In genomic region chr9:124366476-124367220, GRCh38 we compare ENCODE assay signal across 14 cellular contexts. TPM values are rescaled to one million over a fixed set of nuclear protein-coding genes. Genes with fewer than 3 reads are reported as not detected.
DNase-seq lines count a peak whose midpoint lies in the region; ATAC-seq and TF ChIP-seq lines count a peak whose summit lies in the region.
"Had no signal": no experiment of that assay in that cellular context is flagged by ENCODE, and none has a peak within 500 bp of the region (broad histone marks: within the 10 kb centered on the region; RNA-seq: fewer than 3 reads in every experiment).

No MANE protein-coding gene starts in this region.

- H4K20me1 ChIP-seq in SK-N-SH (ENCODE audit: insufficient read depth): peaks cover 87% of the 10 kb centered on the region

- H3K4me1 ChIP-seq in RWPE2 (ENCODE audit: insufficient read depth, poor library complexity, severe bottlenecking) (peaks cover 25% of the 10 kb centered on the region), SK-N-SH (ENCODE audit: control insufficient read depth in 1 of 2, insufficient read depth in 2 of 2, low read depth in 1 of 2, low read length in 1 of 2) (peaks cover 6 to 19% of the 10 kb centered on the region in 2 experiments; a peak in 3 of 4 replicates)
- H3K4me1 ChIP-seq: SJSA1 had no signal

- no peaks in the 10 kb centered on the region for H3K9me2 ChIP-seq in SK-N-SH

- H3K9ac ChIP-seq in SK-N-SH: no peak overlapping the region

- H3F3A ChIP-seq in SK-N-SH (replicated peaks; ENCODE audit: insufficient read depth): no peaks in the 10 kb centered on the region

- no peak overlapping the region for H3K27ac ChIP-seq in RWPE2 (ENCODE audit: poor library complexity, severe bottlenecking)
- H3K27ac ChIP-seq in SK-N-SH (ENCODE audit: low read depth in 2 of 2, low read length in 1 of 2): no peak overlapping the region
- H3K27ac ChIP-seq: SJSA1 had no signal

- no peak overlapping the region for H3K4me3 Mint-ChIP-seq in activated naive CD4-positive, alpha-beta T cell treated with anti-CD3 and anti-CD28 coated beads, Interleukin-2, amount 10 ng/mL, durations not matched to agents 7 days and 5 days
- no peak overlapping the region for H3K4me3 Mint-ChIP-seq in stimulated activated effector memory CD8-positive, alpha-beta T cell treated with anti-CD3 and anti-CD28 coated beads, Interleukin-12 subunit alpha, Interleukin-12 subunit beta, amount 100 ng/mL, for 72 hours
- H3K4me3 Mint-ChIP-seq: IgD-negative memory B cell had no signal

- peak overlapping the region; percentile 5 for H3K27ac Mint-ChIP-seq in activated naive CD4-positive, alpha-beta T cell treated with anti-CD3 and anti-CD28 coated beads, Interleukin-2, amount 10 ng/mL, durations not matched to agents 7 days and 5 days
- peak overlapping the region; percentile 69 for H3K27ac Mint-ChIP-seq in stimulated activated effector memory CD8-positive, alpha-beta T cell treated with anti-CD3 and anti-CD28 coated beads, Interleukin-12 subunit alpha, Interleukin-12 subunit beta, amount 100 ng/mL, for 72 hours

- H3K9me3 ChIP-seq in RWPE2 (ENCODE audit: severe bottlenecking) (no peaks in the 10 kb centered on the region), SK-N-SH (no peaks in the 10 kb centered on the region)
- H3K9me3 ChIP-seq: SJSA1 had no signal

- 94% methylated on average over 10 of the region's 10 CpGs for WGBS in SK-N-SH (ENCODE audit: low lambda C conversion rate)

- H3K4me3 ChIP-seq in RWPE2 (ENCODE audit: severe bottlenecking) (no peak overlapping the region), fibroblast of the aortic adventitia (ENCODE audit: low read depth, low read length) (no peak overlapping the region), SK-N-SH (ENCODE audit: low read depth in 2 of 2, low read length in 1 of 2) (no peak overlapping the region)
- H3K4me3 ChIP-seq: SJSA1 had no signal

- DNase-seq in activated naive CD4-positive, alpha-beta T cell treated with anti-CD3 and anti-CD28 coated beads, Interleukin-2, amount 10 ng/mL, durations not matched to agents 7 days and 5 days: no peak
- no peak for DNase-seq in activated naive CD4-positive, alpha-beta T cell treated with anti-CD3 and anti-CD28 coated beads, Interleukin-2, amount 50 U/mL, for 16 hours
- DNase-seq in RWPE2 (ENCODE audit: low spot score) (no peak), fibroblast of the aortic adventitia (ENCODE audit: low read depth) (peak; percentile 50), cerebellum (ENCODE audit: low spot score) (no peak), NCI-H345 (lab: John Stamatoyannopoulos, UW) (no peak), SK-N-SH (no peak)
- DNase-seq in stimulated activated effector memory CD8-positive, alpha-beta T cell treated with anti-CD3 and anti-CD28 coated beads, Interleukin-12 subunit alpha, Interleukin-12 subunit beta, amount 100 ng/mL, for 72 hours (ENCODE audit: low spot score in 2 of 2): no peak
- DNase-seq: left cardiac atrium; NCI-H1105 treated with DMSO at 0.1 percent for 48 hours; stimulated activated CD4-positive, alpha-beta T cell treated with anti-CD3 and anti-CD28 coated beads, Interleukin-4, amount 100 ng/mL, for 1 hour had no signal

- no peaks in the 10 kb centered on the region for H3K27me3 Mint-ChIP-seq in activated naive CD4-positive, alpha-beta T cell treated with anti-CD3 and anti-CD28 coated beads, Interleukin-2, amount 10 ng/mL, durations not matched to agents 7 days and 5 days
- H3K27me3 Mint-ChIP-seq: IgD-negative memory B cell had no signal

- H3K4me2 ChIP-seq in SK-N-SH: no peak overlapping the region

- H3K36me3 Mint-ChIP-seq in activated naive CD4-positive, alpha-beta T cell treated with anti-CD3 and anti-CD28 coated beads, Interleukin-2, amount 10 ng/mL, durations not matched to agents 7 days and 5 days: peaks cover 5% of the 10 kb centered on the region
- peaks cover 22% of the 10 kb centered on the region for H3K36me3 Mint-ChIP-seq in stimulated activated effector memory CD8-positive, alpha-beta T cell treated with anti-CD3 and anti-CD28 coated beads, Interleukin-12 subunit alpha, Interleukin-12 subunit beta, amount 100 ng/mL, for 72 hours
- H3K36me3 Mint-ChIP-seq: activated naive CD4-positive, alpha-beta T cell treated with anti-CD3 and anti-CD28 coated beads, Interleukin-2, amount 50 U/mL, for 72 hours had no signal

- CTCF ChIA-PET in activated naive CD4-positive, alpha-beta T cell treated with anti-CD3 and anti-CD28 coated beads, Interleukin-2, amount 10 ng/mL, durations not matched to agents 7 days and 5 days (lab: Charles Lee): interaction anchor here (0.8 to 1.6 kb wide), 2 partner anchors 17 to 238 kb away, joined by 3 to 4 read pairs; no protein-coding TSS in a partner anchor
- CTCF ChIA-PET in SK-N-SH (lab: Yijun Ruan, JAX): interaction anchor here (0.6 to 1.0 kb wide), 2 partner anchors 11 to 215 kb away, joined by 3 read pairs; no protein-coding TSS in a partner anchor

- no peak overlapping the region for H2AFZ ChIP-seq in SK-N-SH (ENCODE audit: low read depth)

- TF ChIP-seq CTCF in RWPE2 (IDR thresholded peaks at IDR 0.05; ENCODE audit: poor library complexity, severe bottlenecking): no peak
- TF ChIP-seq CTCF in fibroblast of the aortic adventitia (IDR thresholded peaks at IDR 0.05; ENCODE audit: insufficient read depth, low read length): no peak
- TF ChIP-seq CTCF in SK-N-SH (IDR thresholded peaks at IDR 0.05): no peak

- peak; percentile 93 for ATAC-seq in RWPE2 (ENCODE audit: low read depth)
- no peak for ATAC-seq in stimulated activated effector memory CD8-positive, alpha-beta T cell treated with anti-CD3 and anti-CD28 coated beads, Interleukin-12 subunit alpha, Interleukin-12 subunit beta, amount 100 ng/mL, for 72 hours
- ATAC-seq: left cardiac atrium had no signal

- H3K4me1 Mint-ChIP-seq in activated naive CD4-positive, alpha-beta T cell treated with anti-CD3 and anti-CD28 coated beads, Interleukin-2, amount 10 ng/mL, durations not matched to agents 7 days and 5 days: no peaks in the 10 kb centered on the region
- H3K4me1 Mint-ChIP-seq in stimulated activated effector memory CD8-positive, alpha-beta T cell treated with anti-CD3 and anti-CD28 coated beads, Interleukin-12 subunit alpha, Interleukin-12 subunit beta, amount 100 ng/mL, for 72 hours: peaks cover 58% of the 10 kb centered on the region

- TF ChIP-seq RAD21 in SK-N-SH (IDR thresholded peaks at IDR 0.05; ENCODE audit: low read length): no peak

- POLR2A ChIA-PET in SK-N-SH (lab: Yijun Ruan, JAX): no interaction called here

- H3K36me3 ChIP-seq in RWPE2 (ENCODE audit: low read depth) (peaks cover 9% of the 10 kb centered on the region; the same call in 1 of the 2 replicates), SK-N-SH (replicated peaks in 1 of 2; ENCODE audit: control insufficient read depth in 1 of 2, insufficient read depth in 2 of 2, low read length in 1 of 2) (peaks cover 10 to 11% of the 10 kb centered on the region in 2 experiments)

- H3K79me2 ChIP-seq in SK-N-SH (ENCODE audit: insufficient read depth): peaks cover 100% of the 10 kb centered on the region

- H3K9me3 Mint-ChIP-seq in activated naive CD4-positive, alpha-beta T cell treated with anti-CD3 and anti-CD28 coated beads, Interleukin-2, amount 10 ng/mL, durations not matched to agents 7 days and 5 days: no peaks in the 10 kb centered on the region
- H3K9me3 Mint-ChIP-seq in stimulated activated effector memory CD8-positive, alpha-beta T cell treated with anti-CD3 and anti-CD28 coated beads, Interleukin-12 subunit alpha, Interleukin-12 subunit beta, amount 100 ng/mL, for 72 hours: no peaks in the 10 kb centered on the region
- H3K9me3 Mint-ChIP-seq: activated naive CD4-positive, alpha-beta T cell treated with anti-CD3 and anti-CD28 coated beads, Interleukin-2, amount 50 U/mL, for 72 hours; IgD-negative memory B cell had no signal

- H3K27me3 ChIP-seq in RWPE2 (ENCODE audit: insufficient read depth, poor library complexity, severe bottlenecking) (no peaks in the 10 kb centered on the region), SK-N-SH (ENCODE audit: insufficient read depth) (no peaks in the 10 kb centered on the region)
- H3K27me3 ChIP-seq: SJSA1 had no signal

- TF ChIP-seq EP300 in SK-N-SH (IDR thresholded peaks at IDR 0.05; ENCODE audit: borderline replicate concordance in 1 of 2, low read depth in 1 of 2, low read length in 1 of 2): no peak

TF ChIP-seq in SK-N-SH, 30 proteins besides CTCF, POLR2A, EP300 and RAD21 (continues in another document):
- no peak for TF ChIP-seq YY1 (IDR thresholded peaks at IDR 0.05; ENCODE audit: low read depth)
- TF ChIP-seq, protein P1, sequence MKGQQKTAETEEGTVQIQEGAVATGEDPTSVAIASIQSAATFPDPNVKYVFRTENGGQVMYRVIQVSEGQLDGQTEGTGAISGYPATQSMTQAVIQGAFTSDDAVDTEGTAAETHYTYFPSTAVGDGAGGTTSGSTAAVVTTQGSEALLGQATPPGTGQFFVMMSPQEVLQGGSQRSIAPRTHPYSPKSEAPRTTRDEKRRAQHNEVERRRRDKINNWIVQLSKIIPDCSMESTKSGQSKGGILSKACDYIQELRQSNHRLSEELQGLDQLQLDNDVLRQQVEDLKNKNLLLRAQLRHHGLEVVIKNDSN (IDR thresholded peaks at IDR 0.05; ENCODE audit: borderline replicate concordance, low read depth): no peak
- TF ChIP-seq MEF2A (IDR thresholded peaks at IDR 0.05; ENCODE audit: borderline replicate concordance, low read depth): no peak
- TF ChIP-seq SIN3A (IDR thresholded peaks at IDR 0.05; ENCODE audit: borderline replicate concordance, low read depth, low read length): no peak
- no peak for TF ChIP-seq GATA2 (CRISPR knock-in tag; IDR thresholded peaks at IDR 0.05)
- no peak for TF ChIP-seq TEAD4 (IDR thresholded peaks at IDR 0.05; ENCODE audit: borderline replicate concordance, insufficient read depth)
- TF ChIP-seq TAF1 (IDR thresholded peaks at IDR 0.05; ENCODE audit: borderline replicate concordance, low read depth, low read length): no peak
- TF ChIP-seq TCF12 (IDR thresholded peaks at IDR 0.05): no peak
- TF ChIP-seq FOXJ3 (CRISPR knock-in tag; IDR thresholded peaks at IDR 0.05): no peak
- TF ChIP-seq EZH2phosphoT487 (IDR thresholded peaks at IDR 0.05; ENCODE audit: borderline replicate concordance, low read depth): no peak
- no peak for TF ChIP-seq NRF1 (IDR thresholded peaks at IDR 0.05; ENCODE audit: low read depth, low read length)
- TF ChIP-seq RXRA (IDR thresholded peaks at IDR 0.05; ENCODE audit: borderline replicate concordance, low read depth): no peak
- TF ChIP-seq MXI1 (IDR thresholded peaks at IDR 0.05; ENCODE audit: low read depth, low read length): no peak

RNA-seq across cellular contexts. Expression of gene PSMB7, which starts 48.6 kb away (rescaled TPM):
- total RNA-seq in fibroblast of the aortic adventitia (ENCODE audit: low replicate concordance) (59.2 and 209 TPM in 2 replicates), cerebellum (110 TPM)
- polyA plus RNA-seq in SK-N-SH (2012; rRNA removed): 357 and 484 TPM in 2 replicates
- polyA plus RNA-seq in SK-N-SH (2012; cell fraction: cytosol; rRNA removed): 361 and 420 TPM in 2 replicates
- 150 and 232 TPM in 2 replicates for polyA plus RNA-seq in SK-N-SH (2012; cell fraction: nucleus; rRNA removed)
